8 cellular contexts compared by ENCODE assay signal in genomic region chr1:88683848-88684481, GRCh38. TPM values are rescaled to one million over a fixed set of nuclear protein-coding genes. Genes with fewer than 3 reads are reported as not detected.
DNase-seq lines count a peak whose midpoint lies in the region; ATAC-seq and TF ChIP-seq lines count a peak whose summit lies in the region.

TSS of gene PKN2 (plus strand) at chr1:88684273. CDS start at chr1:88684581, 308 bp downstream.

- no peaks in the 10 kb centered on the region for H3K36me3 ChIP-seq in testis (ENCODE audit: low read depth, missing control alignments)

- no peaks in the 10 kb centered on the region for H3K9me3 Mint-ChIP-seq in activated naive CD8-positive, alpha-beta T cell (ENCODE audit: low read depth)

- TF ChIP-seq CTCF in GM12864 (IDR thresholded peaks at IDR 0.05; ENCODE audit: low read depth, low read length, missing control alignments) (peak; percentile 12), omental fat pad (IDR thresholded peaks at IDR 0.05) (no peak), testis (IDR thresholded peaks at IDR 0.05) (peak in 2 of 3 experiments; percentile 17)

- H3K27ac Mint-ChIP-seq in activated naive CD8-positive, alpha-beta T cell: peak within 1 kb of the TSS; percentile 95

- peak; percentile 94 for DNase-seq in GM12864 (ENCODE audit: low read depth)
- DNase-seq in NCI-H1105 (lab: John Stamatoyannopoulos, UW): peak; percentile 99
- DNase-seq in SKM-1 treated with dmso at 0.1 percent for 144 hours (lab: John Stamatoyannopoulos, UW; ENCODE audit: unreplicated experiment): peak; percentile 95
- no peak for DNase-seq in glomerular endothelial cell (ENCODE audit: extremely low read depth, low read depth, low spot score)
- peak; percentile 82 for DNase-seq in omental fat pad (ENCODE audit: low spot score)
- peak; percentile 97 for DNase-seq in testis

- H3K27ac ChIP-seq in testis: peak within 1 kb of the TSS; percentile 94 to 95

- intact Hi-C loops in testis (cut with DNase I; ENCODE audit: low total_unique reads): no loop called here

- peak; percentile 3 for TF ChIP-seq POLR2A in testis (IDR thresholded peaks at IDR 0.05)

- no peaks in the 10 kb centered on the region for H3K9me3 ChIP-seq in testis

- H3K4me1 ChIP-seq in testis: peaks cover 15% of the 10 kb centered on the region

- H3K4me1 Mint-ChIP-seq in activated naive CD8-positive, alpha-beta T cell (ENCODE audit: low read depth): peaks cover 44% of the 10 kb centered on the region

- H3K4me3 ChIP-seq in GM12864 (ENCODE audit: low read depth, low read length) (peak within 1 kb of the TSS; percentile 88), testis (peak within 1 kb of the TSS; percentile 84 to 93)

- no peaks in the 10 kb centered on the region for H3K27me3 ChIP-seq in testis

- peak within 1 kb of the TSS; percentile 96 for H3K4me3 Mint-ChIP-seq in activated naive CD8-positive, alpha-beta T cell

- H3K36me3 Mint-ChIP-seq in activated naive CD8-positive, alpha-beta T cell: no peaks in the 10 kb centered on the region

- H3K27me3 Mint-ChIP-seq in activated naive CD8-positive, alpha-beta T cell: no peaks in the 10 kb centered on the region

- WGBS in testis, 2 donors: 0 to 1% methylated on average over 53 to 58 of the region's 58 CpGs

- ATAC-seq in HG02642 (IDR thresholded peaks at IDR 0.05; ENCODE audit: poor library complexity, unreplicated experiment) (peak; percentile 90), omental fat pad (ENCODE audit: low FRiP score) (peak; percentile 99)

RNA-seq across cellular contexts. Expression of gene PKN2, which starts in this region (rescaled TPM):
- 29.1 and 33.8 TPM in 2 replicates for total RNA-seq in glomerular endothelial cell
- total RNA-seq in omental fat pad: 10 to 100 TPM; 28.8 to 56.6 (median 41.9) TPM
- 10 to 100 TPM; 43.9 to 46.5 TPM for total RNA-seq in testis
- 12.0 TPM for polyA plus RNA-seq in testis (ENCODE audit: insufficient read depth, low read depth, low replicate concordance)

Comparison
In these comparisons a context has a peak if more than half of its experiments do, and no peak if none do; other contexts are left out.
1. CTCF ChIP-seq: peak in GM12864 (single experiment) and testis (2 of 3); none in omental fat pad (0 of 3).